ENCODE assay signal across 14 cellular contexts in genomic region chr14:80216818-80217217, GRCh38. TPM values are rescaled to one million over a fixed set of nuclear protein-coding genes. Genes with fewer than 3 reads are reported as not detected.
"Had no signal": no experiment of that assay in that cellular context is flagged by ENCODE, and none has a peak within 500 bp of the region (broad histone marks: within the 10 kb centered on the region; RNA-seq: fewer than 3 reads in every experiment).

No MANE protein-coding gene starts in this region.

- ATAC-seq: activated CD4-positive, CD25-positive, alpha-beta regulatory T cell treated with anti-CD3 and anti-CD28 coated beads, Interleukin-2, amount 50 U/mL, for 24 hours; foreskin keratinocyte; stimulated activated naive B cell treated with anti-CD40 and anti-IgM and Interleukin-4, amounts not matched to agents 10 μg/mL and 1 μg/mL and 100 μg/mL, for 72 hours had no signal

- H3K27me3 Mint-ChIP-seq: activated naive CD4-positive, alpha-beta T cell treated with anti-CD3 and anti-CD28 coated beads, Interleukin-2, amount 10 ng/mL, durations not matched to agents 7 days and 5 days; dendritic cell treated with granulocyte-macrophage colony-stimulating factor and Interleukin-4, amounts not matched to agents 40 ng/mL and 50 ng/mL, for 4 days had no signal

- H3K4me1 Mint-ChIP-seq: activated naive CD4-positive, alpha-beta T cell treated with anti-CD3 and anti-CD28 coated beads, Interleukin-2, amount 10 ng/mL, durations not matched to agents 7 days and 5 days had no signal

- H3K27ac Mint-ChIP-seq: activated naive CD4-positive, alpha-beta T cell treated with anti-CD3 and anti-CD28 coated beads, Interleukin-2, amount 10 ng/mL, durations not matched to agents 7 days and 5 days; activated T-helper 2 cell treated with anti-CD3 and anti-CD28 coated beads, Interferon-gamma antibody, Interleukin-2, Interleukin-4, amounts not matched to agents 10 μg/mL and 5 μg/mL and 100 μg/mL, durations not matched to agents 14 hours and 24 hours and 36 hours; dendritic cell treated with granulocyte-macrophage colony-stimulating factor and Interleukin-4, amounts not matched to agents 40 ng/mL and 50 ng/mL, for 4 days; neural progenitor cell; stimulated activated naive B cell treated with anti-CD40 and anti-IgM and Interleukin-4, amounts not matched to agents 10 μg/mL and 1 μg/mL and 100 μg/mL, for 72 hours; T-helper 2 cell treated with Interferon-gamma antibody and Interleukin-4, amounts not matched to agents 5 μg/mL and 100 μg/mL, for 36 hours had no signal

- H3K36me3 ChIP-seq: adrenal gland, esophagus muscularis mucosa, neural progenitor cell, tibial nerve had no signal

- H3K4me1 ChIP-seq: foreskin keratinocyte, parathyroid adenoma had no signal

- H2AFZ ChIP-seq: neural progenitor cell, parathyroid adenoma had no signal

- DNase-seq: activated naive CD4-positive, alpha-beta T cell treated with anti-CD3 and anti-CD28 coated beads, Interleukin-2, amount 10 ng/mL, durations not matched to agents 7 days and 5 days; adrenal gland; stimulated activated CD4-positive, alpha-beta T cell treated with anti-CD3 and anti-CD28 coated beads, Interleukin-1b, Interleukin-23, amount 100 ng/mL, for 48 hours; stimulated activated naive B cell treated with anti-CD40 and anti-IgM and Interleukin-4, amounts not matched to agents 10 μg/mL and 1 μg/mL and 100 μg/mL, for 72 hours; SW 1271 had no signal

- H3K4me2 ChIP-seq: neural progenitor cell had no signal

- H3K4me3 Mint-ChIP-seq: activated naive CD4-positive, alpha-beta T cell treated with anti-CD3 and anti-CD28 coated beads, Interleukin-2, amount 10 ng/mL, durations not matched to agents 7 days and 5 days; dendritic cell treated with granulocyte-macrophage colony-stimulating factor and Interleukin-4, amounts not matched to agents 40 ng/mL and 50 ng/mL, for 4 days; neural progenitor cell; stimulated activated naive B cell treated with anti-CD40 and anti-IgM and Interleukin-4, amounts not matched to agents 10 μg/mL and 1 μg/mL and 100 μg/mL, for 72 hours; T-helper 2 cell treated with Interferon-gamma antibody and Interleukin-4, amounts not matched to agents 5 μg/mL and 100 μg/mL, for 36 hours had no signal

- H3K4me3 ChIP-seq: adrenal gland, esophagus muscularis mucosa, neural progenitor cell, tibial nerve had no signal

- H3K27me3 ChIP-seq: adrenal gland, esophagus muscularis mucosa, foreskin keratinocyte, neural progenitor cell, tibial nerve had no signal

- H3K27ac ChIP-seq: adrenal gland, foreskin keratinocyte, parathyroid adenoma had no signal

- H3K9me3 ChIP-seq: adrenal gland, esophagus muscularis mucosa, tibial nerve had no signal

- H3K9ac ChIP-seq: neural progenitor cell, parathyroid adenoma had no signal

- H3K36me3 Mint-ChIP-seq: activated naive CD4-positive, alpha-beta T cell treated with anti-CD3 and anti-CD28 coated beads, Interleukin-2, amount 10 ng/mL, durations not matched to agents 7 days and 5 days; neural progenitor cell; stimulated activated naive B cell treated with anti-CD40 and anti-IgM and Interleukin-4, amounts not matched to agents 10 μg/mL and 1 μg/mL and 100 μg/mL, for 72 hours had no signal

- H3K9me3 Mint-ChIP-seq: activated T-helper 2 cell treated with anti-CD3 and anti-CD28 coated beads, Interferon-gamma antibody, Interleukin-2, Interleukin-4, amounts not matched to agents 10 μg/mL and 5 μg/mL and 100 μg/mL, durations not matched to agents 14 hours and 24 hours and 36 hours; dendritic cell treated with granulocyte-macrophage colony-stimulating factor and Interleukin-4, amounts not matched to agents 40 ng/mL and 50 ng/mL, for 4 days; neural progenitor cell; T-helper 2 cell treated with Interferon-gamma antibody and Interleukin-4, amounts not matched to agents 5 μg/mL and 100 μg/mL, for 36 hours had no signal

- H3K79me2 ChIP-seq: parathyroid adenoma had no signal

RNA-seq across cellular contexts. Expression of gene DIO2, which starts 5.5 kb away (rescaled TPM):
- total RNA-seq: activated T-helper 2 cell treated with anti-CD3 and anti-CD28 coated beads, Interferon-gamma antibody, Interleukin-2, Interleukin-4, amounts not matched to agents 10 μg/mL and 5 μg/mL and 100 μg/mL, durations not matched to agents 14 hours and 24 hours and 36 hours had no signal
